ENCODE assay signal across 19 cellular contexts in genomic region chr5:125699860-125700259, GRCh38.
DNase-seq lines count a peak whose midpoint lies in the region; TF ChIP-seq lines count a peak whose summit lies in the region.
"Had no signal": no experiment of that assay in that cellular context is flagged by ENCODE, and none has a peak within 500 bp of the region (broad histone marks: within the 10 kb centered on the region; RNA-seq: fewer than 3 reads in every experiment).

No MANE protein-coding gene starts in this region.

- no peaks in the 10 kb centered on the region for H3K27me3 ChIP-seq in OCI-LY1 (ENCODE audit: insufficient read depth, low read length)
- H3K27me3 ChIP-seq: adrenal gland had no signal

- peaks cover 15% of the 10 kb centered on the region for H3K4me1 ChIP-seq in OCI-LY1 (ENCODE audit: insufficient read depth, low read length, severe bottlenecking)
- H3K4me1 ChIP-seq: prostate gland had no signal

- H3K9me3 ChIP-seq in OCI-LY1 (ENCODE audit: low read length), result no peaks in the 10 kb centered on the region
- H3K9me3 ChIP-seq: prostate gland had no signal

- H3K27ac ChIP-seq in OCI-LY1 (ENCODE audit: low read depth, low read length, poor library complexity, severe bottlenecking), result no peak overlapping the region
- H3K27ac ChIP-seq: prostate gland had no signal

- no peaks in the 10 kb centered on the region; the same call in 1 of the 2 replicates for H3K9me2 ChIP-seq in OCI-LY1 (ENCODE audit: low read depth, low read length)

- DNase-seq in NCI-H146 treated with DMSO at 0.1 percent for 48 hours (lab: John Stamatoyannopoulos, UW; ENCODE audit: unreplicated experiment) (peak; percentile 20), NCI-H146 (lab: John Stamatoyannopoulos, UW) (no peak), fibroblast of the aortic adventitia (ENCODE audit: low read depth) (peak; percentile 20), retina (peak; percentile 18), SKM-1 treated with dmso at 0.1 percent for 144 hours (lab: John Stamatoyannopoulos, UW; ENCODE audit: unreplicated experiment) (no peak), H4 (ENCODE audit: low spot score) (no peak)
- DNase-seq in stimulated activated naive CD4-positive, alpha-beta T cell treated with Interleukin-2 at 50 U/mL for 16 hours (lab: John Stamatoyannopoulos, UW), result no peak
- DNase-seq: activated CD4-positive, alpha-beta T cell treated with anti-CD3 and anti-CD28 coated beads, Interleukin-2, amount 50 U/mL, for 1 hour; adrenal gland; cerebellar nuclear complex; EL; head of caudate nucleus; substantia nigra; T1000 had no signal

- H3K9ac ChIP-seq in OCI-LY1 (ENCODE audit: low read length), result no peak overlapping the region

- no peaks in the 10 kb centered on the region for H3K36me3 ChIP-seq in OCI-LY1 (ENCODE audit: insufficient read depth, low read length)
- H3K36me3 ChIP-seq: adrenal gland, HAP-1, prostate gland had no signal

- H3K79me2 ChIP-seq in OCI-LY1 (ENCODE audit: insufficient read depth, low read length), result no peaks in the 10 kb centered on the region

- H3K4me2 ChIP-seq in OCI-LY1 (ENCODE audit: low read length), result no peak overlapping the region

- no peaks in the 10 kb centered on the region for H3F3A ChIP-seq in OCI-LY1 (ENCODE audit: insufficient read depth, low read length)

- H4K20me1 ChIP-seq in OCI-LY1 (ENCODE audit: insufficient read depth, low read length), result no peaks in the 10 kb centered on the region

- TF ChIP-seq CTCF in OCI-LY1 (IDR thresholded peaks at IDR 0.05; ENCODE audit: low read length) (no peak), fibroblast of the aortic adventitia (IDR thresholded peaks at IDR 0.05; ENCODE audit: insufficient read depth, low read length) (no peak)

- H2AFZ ChIP-seq in OCI-LY1 (ENCODE audit: low read length), result peak overlapping the region; percentile 92; the same call in 1 of the 2 replicates

- H3K4me3 ChIP-seq in OCI-LY1 (ENCODE audit: low read depth, low read length, poor library complexity, severe bottlenecking) (no peak overlapping the region), fibroblast of the aortic adventitia (ENCODE audit: low read depth, low read length) (no peak overlapping the region)
- H3K4me3 ChIP-seq: GM12878, HAP-1, K562, prostate gland had no signal

Comparison
In these comparisons a context has a peak if more than half of its experiments do, and no peak if none do; other contexts are left out.
1. DNase-seq: peak in NCI-H146 treated with DMSO at 0.1 percent for 48 hours (single experiment), fibroblast of the aortic adventitia (single experiment) and retina (single experiment); none in NCI-H146 (single experiment), SKM-1 treated with dmso at 0.1 percent for 144 hours (single experiment), stimulated activated naive CD4-positive, alpha-beta T cell treated with Interleukin-2 at 50 U/mL for 16 hours (single experiment) and H4 (single experiment).